In genomic region chr12:92080390-92081285, GRCh38 we compare ENCODE assay signal across 8 cellular contexts.
DNase-seq lines count a peak whose midpoint lies in the region; ATAC-seq and TF ChIP-seq lines count a peak whose summit lies in the region.

No MANE protein-coding gene starts in this region.

- intact Hi-C loops in colonic mucosa (cut with DNase I) (no loop called here), posterior cingulate gyrus (cut with DNase I) (no loop called here)

- H3K36me3 ChIP-seq in colonic mucosa (no peaks in the 10 kb centered on the region), skeletal muscle satellite cell (ENCODE audit: insufficient read depth, low read length) (no peaks in the 10 kb centered on the region)

- TF ChIP-seq CTCF in GM12864 (IDR thresholded peaks at IDR 0.05; ENCODE audit: low read depth, low read length, missing control alignments) (no peak), colonic mucosa (IDR thresholded peaks at IDR 0.05) (no peak)

- POLR2A ChIA-PET in HEK293T (lab: Yijun Ruan, JAX): no interaction called here

- no peaks in the 10 kb centered on the region for H3K9me3 ChIP-seq in colonic mucosa
- no peaks in the 10 kb centered on the region for H3K9me3 ChIP-seq in skeletal muscle satellite cell (replicated peaks; ENCODE audit: low read length)

- peak overlapping the region; percentile 69 for H3K4me2 ChIP-seq in skeletal muscle satellite cell (ENCODE audit: low read length)

- H3K4me3 ChIP-seq in GM12864 (ENCODE audit: low read depth, low read length) (peak overlapping the region; percentile 7; the same call in 1 of the 2 replicates), colonic mucosa (no peak overlapping the region), skeletal muscle satellite cell (ENCODE audit: low read length) (peak overlapping the region; percentile 37)

- peak overlapping the region; percentile 38 for H3K27ac ChIP-seq in colonic mucosa

- H3K4me1 ChIP-seq in colonic mucosa (no peaks in the 10 kb centered on the region), skeletal muscle satellite cell (ENCODE audit: control insufficient read depth, insufficient read depth, low read length) (peaks cover 61% of the 10 kb centered on the region)

- DNase-seq in GM12864 (ENCODE audit: low read depth) (no peak), HEK293T (ENCODE audit: extremely low spot score) (peak; percentile 38), NCI-H226 (peak; percentile 75), colonic mucosa (no peak), posterior cingulate gyrus (no peak), SHP77 (lab: John Stamatoyannopoulos, UW) (no peak)

- CTCF ChIA-PET in HEK293T (lab: Yijun Ruan, JAX): no interaction called here

- ATAC-seq in HG03095 (IDR thresholded peaks at IDR 0.05; ENCODE audit: unreplicated experiment): no peak

- no peak overlapping the region for H3K9ac ChIP-seq in colonic mucosa (ENCODE audit: low read depth in 2 of 2, low read length in 2 of 2)
- peak overlapping the region; percentile 71 for H3K9ac ChIP-seq in skeletal muscle satellite cell (ENCODE audit: low read depth, low read length)

- H3K27me3 ChIP-seq in colonic mucosa: no peaks in the 10 kb centered on the region
- H3K27me3 ChIP-seq in skeletal muscle satellite cell (ENCODE audit: control insufficient read depth, insufficient read depth, low read length): no peaks in the 10 kb centered on the region

TF ChIP-seq in HEK293T, 16 proteins besides CTCF, POLR2A, EP300 and RAD21:
- TF ChIP-seq PKNOX1 (IDR thresholded peaks at IDR 0.05): peak; percentile 61
- no peak for TF ChIP-seq LEF1 (IDR thresholded peaks at IDR 0.05; ENCODE audit: borderline replicate concordance)
- TF ChIP-seq SP1 (IDR thresholded peaks at IDR 0.05): no peak
- TF ChIP-seq CTBP1 (IDR thresholded peaks at IDR 0.05; ENCODE audit: borderline replicate concordance): peak; percentile 47; the same call in 1 of the 2 replicates

Comparison
In these comparisons a context has a peak if more than half of its experiments do, and no peak if none do; other contexts are left out.
1. DNase-seq: peak in HEK293T (single experiment) and NCI-H226 (single experiment); none in GM12864 (single experiment), colonic mucosa (single experiment), posterior cingulate gyrus (0 of 10) and SHP77 (0 of 2).